ENCODE assay signal across 22 cellular contexts in the genomic region with DNA sequence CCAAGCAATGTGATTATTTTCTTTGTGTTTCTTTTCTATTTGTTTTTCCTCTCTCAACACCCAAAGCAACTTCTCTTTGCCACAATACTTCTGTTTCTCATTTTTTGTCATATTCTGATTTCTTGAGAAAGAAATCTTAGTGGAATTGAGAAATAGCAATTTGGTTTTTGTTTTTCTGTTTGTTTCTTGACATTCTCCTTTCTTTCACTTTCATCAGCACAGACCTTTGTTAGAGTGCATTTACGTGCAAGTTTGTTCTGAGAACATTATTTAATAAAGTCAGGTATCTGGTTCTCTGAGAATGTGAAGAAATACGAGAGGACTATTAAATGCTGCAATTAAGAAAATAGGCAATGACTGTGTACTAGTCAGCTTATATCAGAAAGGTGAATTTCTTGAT.
DNase-seq lines count a peak whose midpoint lies in the region; ATAC-seq and TF ChIP-seq lines count a peak whose summit lies in the region.
"Had no signal": no experiment of that assay in that cellular context is flagged by ENCODE, and none has a peak within 500 bp of the region (broad histone marks: within the 10 kb centered on the region; RNA-seq: fewer than 3 reads in every experiment).

No MANE protein-coding gene starts in this region.

- H3K27ac Mint-ChIP-seq in T-helper 2 cell treated with Interferon-gamma antibody and Interleukin-4, amounts not matched to agents 5 μg/mL and 100 μg/mL, for 36 hours, result peak overlapping the region; percentile 49
- H3K27ac Mint-ChIP-seq in glutamatergic neuron (ENCODE audit: unreplicated experiment), result no peak overlapping the region
- H3K27ac Mint-ChIP-seq: activated naive CD8-positive, alpha-beta T cell treated with anti-CD3 and anti-CD28 coated beads, Interleukin-2, amount 50 U/mL, for 24 hours; GM23338; naive B cell; T-helper 1 cell treated with Interleukin-12 subunit alpha and Interleukin-12 subunit beta and Interleukin-4 antibody, amounts not matched to agents 30 μg/mL and 1 μg/mL, for 36 hours had no signal

- no peaks in the 10 kb centered on the region for H3K36me3 Mint-ChIP-seq in T-helper 2 cell treated with Interferon-gamma antibody and Interleukin-4, amounts not matched to agents 5 μg/mL and 100 μg/mL, for 36 hours (ENCODE audit: low read depth)
- H3K36me3 Mint-ChIP-seq in glutamatergic neuron (ENCODE audit: unreplicated experiment), result no peaks in the 10 kb centered on the region
- H3K36me3 Mint-ChIP-seq: naive B cell had no signal

- no peak overlapping the region for H3K4me3 Mint-ChIP-seq in T-helper 2 cell treated with Interferon-gamma antibody and Interleukin-4, amounts not matched to agents 5 μg/mL and 100 μg/mL, for 36 hours
- H3K4me3 Mint-ChIP-seq in glutamatergic neuron (ENCODE audit: unreplicated experiment), result no peak overlapping the region
- H3K4me3 Mint-ChIP-seq: activated naive CD8-positive, alpha-beta T cell treated with anti-CD3 and anti-CD28 coated beads, Interleukin-2, amount 50 U/mL, for 24 hours; activated T-cell treated with anti-CD3 and anti-CD28 coated beads, Interleukin-2, amount 50 U/mL, for 4 hours; GM23338; naive B cell; T-helper 1 cell treated with Interleukin-12 subunit alpha and Interleukin-12 subunit beta and Interleukin-4 antibody, amounts not matched to agents 30 μg/mL and 1 μg/mL, for 36 hours had no signal

- no peaks in the 10 kb centered on the region for H3K9me3 ChIP-seq in effector memory CD4-positive, alpha-beta T cell (ENCODE audit: control insufficient read depth, low read length)

- H3K27me3 Mint-ChIP-seq in T-helper 2 cell treated with Interferon-gamma antibody and Interleukin-4, amounts not matched to agents 5 μg/mL and 100 μg/mL, for 36 hours (ENCODE audit: low read depth), result no peaks in the 10 kb centered on the region
- no peaks in the 10 kb centered on the region for H3K27me3 Mint-ChIP-seq in glutamatergic neuron (ENCODE audit: unreplicated experiment)
- H3K27me3 Mint-ChIP-seq: activated naive CD8-positive, alpha-beta T cell treated with anti-CD3 and anti-CD28 coated beads, Interleukin-2, amount 50 U/mL, for 24 hours; naive B cell had no signal

- no peak for DNase-seq in T-helper 2 cell treated with Interferon-gamma antibody and Interleukin-4, amounts not matched to agents 5 μg/mL and 100 μg/mL, for 36 hours (ENCODE audit: low spot score)
- DNase-seq in sciatic nerve (ENCODE audit: low spot score) (no peak), glutamatergic neuron (no peak), MV-4-11 (lab: John Stamatoyannopoulos, UW) (no peak)
- DNase-seq in effector memory CD4-positive, alpha-beta T cell, result no peak
- DNase-seq: activated CD4-positive, alpha-beta T cell treated with anti-CD3 and anti-CD28 coated beads for 48 hours; activated naive CD8-positive, alpha-beta T cell treated with anti-CD3 and anti-CD28 coated beads, Interleukin-2, amount 50 U/mL, for 24 hours; activated T-cell treated with anti-CD3 and anti-CD28 coated beads, Interleukin-2, amount 50 U/mL, for 4 hours; cerebellar nuclear complex; DMS79; Kasumi-1; left lung; naive B cell; NCI-H187; NCI-H524 treated with DMSO at 0.1 percent for 48 hours; RPMI8226 had no signal

- H3K4me1 Mint-ChIP-seq in T-helper 2 cell treated with Interferon-gamma antibody and Interleukin-4, amounts not matched to agents 5 μg/mL and 100 μg/mL, for 36 hours (ENCODE audit: low read depth), result no peaks in the 10 kb centered on the region
- H3K4me1 Mint-ChIP-seq in glutamatergic neuron (ENCODE audit: low read depth, unreplicated experiment), result no peaks in the 10 kb centered on the region
- H3K4me1 Mint-ChIP-seq: activated naive CD8-positive, alpha-beta T cell treated with anti-CD3 and anti-CD28 coated beads, Interleukin-2, amount 50 U/mL, for 24 hours; GM23338; naive B cell had no signal

- H3K4me3 ChIP-seq in effector memory CD4-positive, alpha-beta T cell (ENCODE audit: insufficient read depth, low read depth, low read length, poor library complexity, severe bottlenecking), result no peak overlapping the region
- H3K4me3 ChIP-seq: GM23338, hepatocyte, left lung had no signal

- no peaks in the 10 kb centered on the region for H3K4me1 ChIP-seq in effector memory CD4-positive, alpha-beta T cell (ENCODE audit: control insufficient read depth, insufficient read depth, low read length, poor library complexity, severe bottlenecking)
- H3K4me1 ChIP-seq: left lung had no signal

- intact Hi-C loops in sciatic nerve (cut with DNase I), result no loop called here

- peaks cover 4% of the 10 kb centered on the region for H3K9me3 Mint-ChIP-seq in T-helper 2 cell treated with Interferon-gamma antibody and Interleukin-4, amounts not matched to agents 5 μg/mL and 100 μg/mL, for 36 hours
- no peaks in the 10 kb centered on the region for H3K9me3 Mint-ChIP-seq in glutamatergic neuron (ENCODE audit: unreplicated experiment)
- H3K9me3 Mint-ChIP-seq: activated T-cell treated with anti-CD3 and anti-CD28 coated beads, Interleukin-2, amount 50 U/mL, for 4 hours; GM23338 had no signal

- TF ChIP-seq CTCF in glutamatergic neuron (IDR thresholded peaks at IDR 0.05; ENCODE audit: partially characterized antibody, unreplicated experiment), result no peak

- ATAC-seq in GM18520 (IDR thresholded peaks at IDR 0.05; ENCODE audit: unreplicated experiment) (peak; percentile 31), GM21515 (IDR thresholded peaks at IDR 0.05; ENCODE audit: unreplicated experiment) (peak; percentile 56), HG03066 (IDR thresholded peaks at IDR 0.05; ENCODE audit: low read depth, unreplicated experiment) (peak; percentile 50), sciatic nerve (no peak)
- ATAC-seq: activated naive CD8-positive, alpha-beta T cell treated with anti-CD3 and anti-CD28 coated beads, Interleukin-2, amount 50 U/mL, for 24 hours; activated T-cell treated with anti-CD3 and anti-CD28 coated beads, Interleukin-2, amount 50 U/mL, for 4 hours; GM23338; left lung had no signal

- H3K36me3 ChIP-seq in effector memory CD4-positive, alpha-beta T cell (ENCODE audit: control insufficient read depth, insufficient read depth, low read length), result no peaks in the 10 kb centered on the region
- H3K36me3 ChIP-seq: left lung had no signal

- no peak overlapping the region for H3K27ac ChIP-seq in effector memory CD4-positive, alpha-beta T cell (ENCODE audit: insufficient read depth, low read length, poor library complexity, severe bottlenecking)
- H3K27ac ChIP-seq: hepatocyte, left lung had no signal

- H3K27me3 ChIP-seq in effector memory CD4-positive, alpha-beta T cell (replicated peaks; ENCODE audit: control insufficient read depth, insufficient read depth, low read length, poor library complexity, severe bottlenecking), result no peaks in the 10 kb centered on the region
- H3K27me3 ChIP-seq: hepatocyte, left lung had no signal
